In the genomic region with DNA sequence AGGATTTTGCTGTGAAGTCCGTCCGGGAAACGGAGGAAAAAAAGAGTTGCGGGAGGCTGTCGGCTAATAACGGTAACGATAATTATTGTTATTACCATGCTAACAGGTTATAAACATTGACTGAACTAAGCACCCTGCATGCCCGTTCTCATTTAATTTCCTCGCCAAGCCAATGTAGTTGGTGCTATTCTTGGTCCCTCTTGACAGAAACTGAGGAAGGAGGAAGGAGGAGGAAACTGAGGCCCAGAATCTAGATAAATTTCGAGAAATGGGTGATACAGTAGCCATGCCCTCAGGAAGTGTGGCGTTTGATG, we compare ENCODE assay signal across 8 cellular contexts. TPM values are rescaled to one million over a fixed set of nuclear protein-coding genes. Genes with fewer than 3 reads are reported as not detected.
DNase-seq lines count a peak whose midpoint lies in the region; ATAC-seq and TF ChIP-seq lines count a peak whose summit lies in the region.

No MANE protein-coding gene starts in this region.

- H3K36me3 ChIP-seq in Panc1 (ENCODE audit: control insufficient read depth, insufficient read depth, low read length) (peaks cover 9% of the 10 kb centered on the region), hepatocyte (replicated peaks; ENCODE audit: insufficient read depth, low read depth) (no peaks in the 10 kb centered on the region), stomach (no peaks in the 10 kb centered on the region)

- H2AFZ ChIP-seq in hepatocyte: peak overlapping the region; percentile 51

- CTCF ChIA-PET in Panc1 (lab: Charles Lee): interaction anchor here (0.6 to 1.6 kb wide), 3 partner anchors 15 to 21 kb away, joined by 3 to 7 read pairs (median 3); no protein-coding TSS in a partner anchor

- ATAC-seq in GM21515 (IDR thresholded peaks at IDR 0.05; ENCODE audit: unreplicated experiment) (peak; percentile 13), Panc1 (peak; percentile 0; the same call in 1 of the 2 replicates), GM21576 (IDR thresholded peaks at IDR 0.05; ENCODE audit: unreplicated experiment) (no peak)

- TF ChIP-seq POLR2A in stomach (IDR thresholded peaks at IDR 0.05): no peak

- H3K9me3 ChIP-seq in Panc1 (ENCODE audit: control insufficient read depth, insufficient read depth, low read depth, low read length): no peaks in the 10 kb centered on the region
- H3K9me3 ChIP-seq in hepatocyte (ENCODE audit: low read depth): no peaks in the 10 kb centered on the region
- H3K9me3 ChIP-seq in stomach: no peaks in the 10 kb centered on the region

- H3K4me1 ChIP-seq in Panc1 (ENCODE audit: control insufficient read depth, insufficient read depth, low read length) (peaks cover 24% of the 10 kb centered on the region), hepatocyte (ENCODE audit: insufficient read depth) (peaks cover 17% of the 10 kb centered on the region), stomach (peaks cover 11 to 32% (median 14%) of the 10 kb centered on the region in 4 donors)

- H3K27ac ChIP-seq in Panc1 (ENCODE audit: low read length) (peak overlapping the region; percentile 99), hepatocyte (peak overlapping the region; percentile 3), stomach (peak overlapping the region; percentile 63 to 82 (median 77))

- no peaks in the 10 kb centered on the region for H3K27me3 ChIP-seq in Panc1 (ENCODE audit: control insufficient read depth, insufficient read depth, low read length)
- no peaks in the 10 kb centered on the region for H3K27me3 ChIP-seq in hepatocyte
- no peaks in the 10 kb centered on the region for H3K27me3 ChIP-seq in stomach

- POLR2A ChIA-PET in Panc1 (lab: Charles Lee): interaction anchor here (1.3 to 1.4 kb wide), 2 partner anchors 13 to 17 kb away, joined by 5 to 6 read pairs; partner anchors contain the start of gene BCL2L1

- TF ChIP-seq CTCF in Panc1 (IDR thresholded peaks at IDR 0.05) (no peak), hepatocyte (IDR thresholded peaks at IDR 0.05; ENCODE audit: poor library complexity) (peak; percentile 1), stomach (IDR thresholded peaks at IDR 0.05) (no peak)

- WGBS in hepatocyte (ENCODE audit: low lambda C conversion rate, missing lambda C conversion rate): 2% methylated on average over 11 of the region's 11 CpGs
- 0 to 1% (median 1%) methylated on average over 11 of the region's 11 CpGs for WGBS in stomach, 5 donors

- TF ChIP-seq EP300 in stomach (IDR thresholded peaks at IDR 0.05): no peak

- DNase-seq in Panc1 (ENCODE audit: low read depth, low spot score) (no peak), hepatocyte (ENCODE audit: low spot score) (no peak), stomach (no peak), NCI-H1417 treated with DMSO at 0.1 percent for 48 hours (lab: John Stamatoyannopoulos, UW) (no peak), KBM-7 (no peak), NCI-H128 (lab: John Stamatoyannopoulos, UW; ENCODE audit: unreplicated experiment) (no peak)

- H3K4me2 ChIP-seq in hepatocyte: peak overlapping the region; percentile 83

- no peaks in the 10 kb centered on the region for H4K20me1 ChIP-seq in hepatocyte (ENCODE audit: insufficient read depth, poor library complexity, severe bottlenecking)

- peaks cover 53% of the 10 kb centered on the region for H3K79me2 ChIP-seq in hepatocyte

- BruUV-seq in Panc1 (replicated peaks; lab: Mats Ljungman, UMichigan): TSS peak; percentile 87

- in situ Hi-C loops in Panc1 (cut with HindIII; ENCODE audit: low pct_unique_long_range_greater_than_20kb, low sequenced_read_pairs) (no loop called here), KBM-7 (cut with MboI; ENCODE audit: low pct_unique_long_range_greater_than_20kb, low sequenced_read_pairs) (no loop called here)

- H3K9me2 ChIP-seq in hepatocyte (replicated peaks; ENCODE audit: insufficient read depth): no peaks in the 10 kb centered on the region

- peak overlapping the region; percentile 71 to 79 for H3K4me3 ChIP-seq in Panc1 (ENCODE audit: low read depth in 2 of 2, low read length in 2 of 2)
- peak overlapping the region; percentile 61 for H3K4me3 ChIP-seq in hepatocyte
- peak overlapping the region; percentile 62 to 85 (median 74) for H3K4me3 ChIP-seq in stomach

- intact Hi-C loops in Panc1 (cut with micrococcal nuclease; ENCODE audit: unreplicated experiment) (no loop called here), stomach (cut with DNase I; ENCODE audit: low total_unique reads) (no loop called here)

RNA-seq across cellular contexts. Expression of gene TPX2, which starts 0.4 kb away (rescaled TPM):
- 248 TPM for total RNA-seq in Panc1 (2021; ENCODE audit: unreplicated experiment)
- polyA plus RNA-seq in Panc1 (2012; ENCODE audit: insufficient read length): 84.6 TPM
- total RNA-seq in hepatocyte: 22.9 and 23.9 TPM in 2 replicates
- polyA plus RNA-seq in hepatocyte: 16.3 and 18.5 TPM in 2 replicates
- 10 to 100 TPM in 1 of 5 donors, 1 to 10 TPM in 4; 5.3 to 11.4 (median 7.6) TPM for total RNA-seq in stomach
- 1 to 10 TPM; 1.7 to 7.1 (median 3.3) TPM for polyA plus RNA-seq in stomach

RNA-seq across cellular contexts. Expression of gene BCL2L1, which starts 16.8 kb away (rescaled TPM):
- total RNA-seq in Panc1 (2021; ENCODE audit: unreplicated experiment): 150 TPM
- 127 TPM for polyA plus RNA-seq in Panc1 (2012; ENCODE audit: insufficient read length)
- 139 and 145 TPM in 2 replicates for total RNA-seq in hepatocyte
- polyA plus RNA-seq in hepatocyte: 104 and 108 TPM in 2 replicates
- total RNA-seq in stomach: 100 to 1,000 TPM in 2 of 5 donors, 10 to 100 TPM in 3; 61.7 to 210 (median 68.7) TPM
- polyA plus RNA-seq in stomach: 10 to 100 TPM; 47.1 to 88.2 (median 73.0) TPM

Comparison
In these comparisons a context has a peak if more than half of its experiments do, and no peak if none do; other contexts are left out.
1. H3K27ac ChIP-seq: peak in every context shown above with its lines; median percentile 99 in Panc1; 77 in stomach; 3 in hepatocyte.